ENCODE assay signal across 21 cellular contexts in genomic region chr4:112940364-112940763, GRCh38.
"Had no signal": no experiment of that assay in that cellular context is flagged by ENCODE, and none has a peak within 500 bp of the region (broad histone marks: within the 10 kb centered on the region; RNA-seq: fewer than 3 reads in every experiment).

No MANE protein-coding gene starts in this region.

- H3K4me3 ChIP-seq: MG63, SJSA1, SK-N-MC had no signal

- H3K27me3 ChIP-seq: MG63 had no signal

- H3K27ac ChIP-seq: SJSA1, SK-N-MC had no signal

- H3K4me1 ChIP-seq: SJSA1 had no signal

- ATAC-seq: HepG2 had no signal

- DNase-seq: IMR-90, Karpas-422, KG1, MG63, NCI-H1092, NCI-H1105 treated with DMSO at 0.1 percent for 48 hours, NCI-H1417 treated with DMSO at 0.1 percent for 48 hours, NCI-H146, NCI-H1694 treated with DMSO at 0.1 percent for 48 hours, NCI-H2171 treated with DMSO at 0.1 percent for 48 hours, NCI-H345, NCI-H446 treated with DMSO at 0.1 percent for 48 hours, NCI-H510A treated with DMSO at 0.1 percent for 48 hours, NCI-H526, NCI-H82, Right ventricle myocardium superior, RPMI8226, SIG-M5 had no signal

- H3K36me3 ChIP-seq: MG63, SJSA1 had no signal

- H3K9me3 ChIP-seq: MG63, SJSA1 had no signal
